20 cellular contexts compared by ENCODE assay signal in genomic region chr1:46983416-46983815, GRCh38. TPM values are rescaled to one million over a fixed set of nuclear protein-coding genes. Genes with fewer than 3 reads are reported as not detected.
DNase-seq lines count a peak whose midpoint lies in the region; ATAC-seq, FAIRE-seq and TF ChIP-seq lines count a peak whose summit lies in the region.
"Had no signal": no experiment of that assay in that cellular context is flagged by ENCODE, and none has a peak within 500 bp of the region (broad histone marks: within the 10 kb centered on the region; RNA-seq: fewer than 3 reads in every experiment).

No MANE protein-coding gene starts in this region.

- H3K14ac ChIP-seq in H9 (ENCODE audit: insufficient read depth, low read length), result peak overlapping the region; percentile 39; the same call in 1 of the 2 replicates
- H3K14ac ChIP-seq in H1 (ENCODE audit: insufficient read length), result no peak overlapping the region

- H3K27ac Mint-ChIP-seq in H9, result peak overlapping the region; percentile 10 to 92 (median 65); a peak in 4 of 7 replicates

- H3K4me1 ChIP-seq in H9 (ENCODE audit: insufficient read depth, low read length) (peaks cover 5% of the 10 kb centered on the region; the same call in 1 of the 2 replicates), H1 (replicated peaks in 1 of 4; ENCODE audit: control insufficient read depth in 3 of 4, insufficient read depth in 4 of 4, low read length in 3 of 4) (peaks cover 0 to 20% (median 13%) of the 10 kb centered on the region in 4 experiments; a peak in 6 of 7 replicates), ovary (ENCODE audit: insufficient read depth) (no peaks in the 10 kb centered on the region)
- H3K4me1 ChIP-seq: A549, Caco-2 had no signal

- TF ChIP-seq EP300 in H1 (IDR thresholded peaks at IDR 0.05; ENCODE audit: borderline replicate concordance in 1 of 2, low read depth in 2 of 2, low read length in 2 of 2), result no peak
- TF ChIP-seq EP300 in ovary (IDR thresholded peaks at IDR 0.05), result no peak

- H3K23me2 ChIP-seq in H9 (ENCODE audit: insufficient read length, low read depth, low read length, poor library complexity, severe bottlenecking), result no peaks in the 10 kb centered on the region
- no peaks in the 10 kb centered on the region for H3K23me2 ChIP-seq in H1 (ENCODE audit: low read depth, low read length)

- no peak for FAIRE-seq in H1 (lab: Jason Lieb, UNC)
- FAIRE-seq: A549, H54, K562, RCC 7860 had no signal

- H2BK12ac ChIP-seq in H9 (ENCODE audit: insufficient read length, low read depth, low read length) (no peak overlapping the region), H1 (ENCODE audit: low read depth, low read length) (peak overlapping the region; percentile 98; the same call in 1 of the 2 replicates)

- H3K27ac ChIP-seq in H9 (ENCODE audit: insufficient read length, low read depth, low read length) (no peak overlapping the region), H1 (ENCODE audit: low read depth, low read length) (no peak overlapping the region), ovary (no peak overlapping the region)
- H3K27ac ChIP-seq: A549 had no signal

- no peaks in the 10 kb centered on the region for H3K79me1 ChIP-seq in H9 (ENCODE audit: insufficient read depth, low read depth, low read length, poor library complexity, severe bottlenecking)
- H3K79me1 ChIP-seq in H1 (ENCODE audit: low read depth, low read length), result no peaks in the 10 kb centered on the region

- H3K4me2 ChIP-seq in H9 (ENCODE audit: insufficient read depth, insufficient read length, low read length) (no peak overlapping the region), H1 (ENCODE audit: insufficient read depth in 1 of 2, low read depth in 2 of 2, low read length in 2 of 2) (peak overlapping the region; percentile 13 to 55; a peak in 3 of 4 replicates)
- H3K4me2 ChIP-seq: A549 had no signal

- H2BK5ac ChIP-seq in H9 (ENCODE audit: insufficient read length, low read length) (no peak overlapping the region), H1 (ENCODE audit: low read depth, low read length) (peak overlapping the region; percentile 79; the same call in 1 of the 2 replicates)

- H2AK5ac ChIP-seq in H9 (ENCODE audit: insufficient read length, low read length), result no peak overlapping the region
- H2AK5ac ChIP-seq in H1 (ENCODE audit: low read depth, low read length), result no peak overlapping the region

- H3K9ac ChIP-seq in H9 (ENCODE audit: extremely low read depth, insufficient read length, low read length) (no peak overlapping the region), H1 (replicated peaks in 1 of 4; ENCODE audit: extremely low read depth in 1 of 4, low read depth in 3 of 4, low read length in 3 of 4) (no peak overlapping the region; a peak in 1 of 7 replicates)

- no peak overlapping the region for H3K4ac ChIP-seq in H9 (ENCODE audit: low read depth, low read length)
- H3K4ac ChIP-seq in H1 (replicated peaks; ENCODE audit: insufficient read length, low read depth, low read length), result peak overlapping the region; percentile 16

- H3K23ac ChIP-seq in H9 (ENCODE audit: insufficient read length, low read depth, low read length), result no peak overlapping the region
- no peak overlapping the region for H3K23ac ChIP-seq in H1 (ENCODE audit: insufficient read length)

- H3K27me3 ChIP-seq in H9 (ENCODE audit: insufficient read depth, low read length) (no peaks in the 10 kb centered on the region), H1 (replicated peaks in 1 of 4; ENCODE audit: control insufficient read depth in 3 of 4, extremely low read depth in 1 of 4, insufficient read depth in 3 of 4, low read length in 3 of 4) (no peaks in the 10 kb centered on the region), ovary (no peaks in the 10 kb centered on the region)

- no peak overlapping the region for H2BK120ac ChIP-seq in H9 (ENCODE audit: low read depth, low read length, poor library complexity, severe bottlenecking)
- H2BK120ac ChIP-seq in H1 (replicated peaks; ENCODE audit: low read depth, low read length), result no peak overlapping the region

- peaks cover 30 to 31% of the 10 kb centered on the region in 2 experiments for H3K4me1 Mint-ChIP-seq in H9
- H3K4me1 Mint-ChIP-seq: CD14-positive monocyte had no signal

- CTCF ChIA-PET in H1 (lab: Charles Lee; ENCODE audit: partially characterized antibody), result interaction anchor here (0.7 to 3.1 kb wide), 8 partner anchors 8 to 612 kb away, joined by 3 to 13 read pairs (median 6); no protein-coding TSS in a partner anchor

- H3K36me3 Mint-ChIP-seq in H9 (ENCODE audit: insufficient read depth in 1 of 3, low read depth in 3 of 3), result peaks cover 0 to 7% (median 0%) of the 10 kb centered on the region in 3 experiments; a peak in 3 of 7 replicates
- H3K36me3 Mint-ChIP-seq: CD14-positive monocyte had no signal

- no peak overlapping the region for H2BK20ac ChIP-seq in H9 (ENCODE audit: low read depth, low read length, poor library complexity, severe bottlenecking)
- H2BK20ac ChIP-seq in H1 (ENCODE audit: low read length), result peak overlapping the region; percentile 74; the same call in 1 of the 2 replicates

- ATAC-seq in GM19397 (IDR thresholded peaks at IDR 0.05; ENCODE audit: unreplicated experiment) (no peak), HG02759 (IDR thresholded peaks at IDR 0.05; ENCODE audit: unreplicated experiment) (no peak), GM19023 (IDR thresholded peaks at IDR 0.05; ENCODE audit: unreplicated experiment) (no peak)
- ATAC-seq: A549, K562 had no signal

- H4K5ac ChIP-seq in H9 (ENCODE audit: insufficient read length, low read depth, low read length) (no peak overlapping the region), H1 (ENCODE audit: insufficient read length, low read depth, low read length) (peak overlapping the region; percentile 7)

- TF ChIP-seq CTCF in H9 (conservative IDR thresholded peaks at IDR 0.05) (no peak), H1 (IDR thresholded peaks at IDR 0.05; ENCODE audit: control extremely low read depth in 1 of 3, insufficient read depth in 1 of 3, low read depth in 1 of 3, low read length in 3 of 3) (no peak), ovary (IDR thresholded peaks at IDR 0.05) (no peak)

- intact Hi-C loops in ovary (cut with DNase I), result no loop called here

- H3K36me3 ChIP-seq in H1 (ENCODE audit: control insufficient read depth in 2 of 4, insufficient read depth in 4 of 4, low read length in 3 of 4), result no peaks in the 10 kb centered on the region
- H3K36me3 ChIP-seq in ovary, result no peaks in the 10 kb centered on the region

- H3K9me3 ChIP-seq in H9 (ENCODE audit: control insufficient read depth, low read depth, low read length) (no peaks in the 10 kb centered on the region), H1 (ENCODE audit: insufficient read depth in 2 of 2, low read depth in 1 of 2, low read length in 1 of 2) (no peaks in the 10 kb centered on the region), ovary (no peaks in the 10 kb centered on the region)
- H3K9me3 ChIP-seq: A549, Caco-2 had no signal

- H3K4me3 ChIP-seq in H1 (ENCODE audit: extremely low read depth in 1 of 4, insufficient read depth in 2 of 4, low read depth in 3 of 4, low read length in 4 of 4), result peak overlapping the region in 1 of 4 experiments; percentile 2; a peak in 2 of 8 replicates
- H3K4me3 ChIP-seq in ovary, result no peak overlapping the region
- H3K4me3 ChIP-seq: A549, K562 had no signal

- WGBS in H9 (ENCODE audit: extremely low coverage, insufficient read length, low lambda C conversion rate), result no CpG with 5 or more reads among the region's 5 CpGs
- 41% methylated on average over 5 of the region's 5 CpGs; no CpG with 5 or more reads in 1 of the 2 experiments for WGBS in H1 (ENCODE audit: extremely low coverage in 1 of 2, insufficient coverage in 1 of 2, insufficient read length in 1 of 2, insufficient replicate concordance in 2 of 2, low coverage in 1 of 2, low lambda C conversion rate in 2 of 2, missing lambda C conversion rate in 1 of 2), 2 experiments
- WGBS in ovary, 3 donors, result 34 to 41% (median 36%) methylated on average over 4 to 5 of the region's 5 CpGs

- H3T11ph ChIP-seq in H9 (ENCODE audit: low read length), result no peak overlapping the region

- peaks cover 11 to 24% of the 10 kb centered on the region in 2 experiments for H3K9me3 Mint-ChIP-seq in H9

- H3K79me2 ChIP-seq in H9 (ENCODE audit: insufficient read depth, low read length) (no peaks in the 10 kb centered on the region), H1 (ENCODE audit: control insufficient read depth in 1 of 2, insufficient read depth in 2 of 2, low read length in 2 of 2) (no peaks in the 10 kb centered on the region)

- no peaks in the 10 kb centered on the region for H4K20me1 ChIP-seq in H9 (ENCODE audit: control insufficient read depth, insufficient read depth, insufficient read length)
- no peaks in the 10 kb centered on the region for H4K20me1 ChIP-seq in H1 (replicated peaks in 1 of 2; ENCODE audit: control insufficient read depth in 1 of 2, insufficient read depth in 2 of 2, low read length in 2 of 2)

- H4K8ac ChIP-seq in H9 (replicated peaks; ENCODE audit: insufficient read length, low read depth, low read length) (no peak overlapping the region), H1 (ENCODE audit: extremely low read depth, insufficient read depth, low read length) (peak overlapping the region; percentile 29; the same call in 1 of the 2 replicates)

- H4K91ac ChIP-seq in H9 (ENCODE audit: insufficient read length, low read depth, low read length) (no peak overlapping the region), H1 (replicated peaks; ENCODE audit: insufficient read length, low read length) (peak overlapping the region; percentile 83)

- H2BK15ac ChIP-seq in H9 (ENCODE audit: low read depth, low read length), result no peak overlapping the region
- H2BK15ac ChIP-seq in H1 (ENCODE audit: low read length), result peak overlapping the region; percentile 53; the same call in 1 of the 2 replicates

- H3K27me3 Mint-ChIP-seq in H9 (ENCODE audit: low read depth), result peaks cover 10% of the 10 kb centered on the region

- TF ChIP-seq POLR2A in H1 (IDR thresholded peaks at IDR 0.05; ENCODE audit: control extremely low read depth in 1 of 2, low read depth in 2 of 2, low read length in 2 of 2) (no peak), ovary (IDR thresholded peaks at IDR 0.05) (no peak)

- no peak for TF ChIP-seq RAD21 in H1 (IDR thresholded peaks at IDR 0.05 in 1 of 2, conservative IDR thresholded peaks at IDR 0.05 in 1 of 2; ENCODE audit: low read depth in 2 of 2, low read length in 2 of 2)

- POLR2A ChIA-PET in H1 (lab: Charles Lee; ENCODE audit: partially characterized antibody), result interaction anchor here (0.9 to 1.2 kb wide), 2 partner anchors 11 to 15 kb away, joined by 3 read pairs; no protein-coding TSS in a partner anchor

- DNase-seq in DMS153 treated with DMSO at 0.1 percent for 48 hours (lab: John Stamatoyannopoulos, UW; ENCODE audit: unreplicated experiment) (peak; percentile 50), H9 (peak; percentile 54), H1 (ENCODE audit: low read depth in 1 of 2, low spot score in 2 of 2) (no peak), iPS-NIHi7 (ENCODE audit: extremely low spot score) (peak; percentile 41), ovary (no peak)
- DNase-seq: Caco-2, GF-D8, NCI-H2107, NCI-H446 treated with DMSO at 0.1 percent for 48 hours, NCI-H82, SHP77 had no signal

- no peak overlapping the region for H3K56ac ChIP-seq in H9 (ENCODE audit: insufficient read length, low read depth, low read length)
- no peak overlapping the region for H3K56ac ChIP-seq in H1 (replicated peaks; ENCODE audit: insufficient read length, low read depth, low read length)

- H3K18ac ChIP-seq in H9 (ENCODE audit: insufficient read length, low read depth, low read length) (peak overlapping the region; percentile 6), H1 (ENCODE audit: extremely low read depth, low read length) (peak overlapping the region; percentile 34)

- H3K4me3 Mint-ChIP-seq in H9, result peak overlapping the region; percentile 26 to 57; a peak in 3 of 5 replicates
- H3K4me3 Mint-ChIP-seq: CD14-positive monocyte had no signal

- no peak overlapping the region for H2AFZ ChIP-seq in H9 (ENCODE audit: low read length)
- H2AFZ ChIP-seq in H1 (ENCODE audit: low read length), result peak overlapping the region; percentile 97

RNA-seq across cellular contexts. Expression of gene CYP4X1, which starts 40.1 kb away (rescaled TPM):
- total RNA-seq in H9 (2021) (0.44 and 0.50 TPM in 2 replicates), ovary (10 to 100 TPM in 1 of 7 donors, 1 to 10 TPM in 2, under 1 TPM in 4; 0.18 to 12.3 (median 0.77) TPM)
- 1.3 and 1.4 TPM in 2 replicates for total RNA-seq in H1 (2021; fragmentation: NEBNext Ultra II Directional; extraction: Animal tissue kit (Norgen Biotek cat#: 25700))
- polyA plus RNA-seq in H1 (2011; rRNA removed) (2.0 and 3.5 TPM in 2 replicates), ovary (1 to 10 TPM in 1 of 2 donors, under 1 TPM in 1; 0.97 to 6.8 TPM)
- polyA plus RNA-seq in H1 (2011; cell fraction: cytosol; rRNA removed), result 2.6 TPM
- polyA plus RNA-seq in H1 (2011; cell fraction: nucleus; rRNA removed), result 2.9 TPM
- polyA plus RNA-seq in H1 (2012, experiment 1 of 2), result 1.8 to 2.2 TPM (median 1.9 TPM) in 4 replicates
- 1.3 TPM for polyA plus RNA-seq in H1 (2012, experiment 2 of 2)
- 3.1 TPM for polyA plus RNA-seq in H1 (2013, experiment 1 of 2)
- 3.4 TPM for polyA plus RNA-seq in H1 (2013, experiment 2 of 2)
- polyA minus RNA-seq in H1 (2011; rRNA and poly(A)+ RNA removed), result 1.4 and 3.9 TPM in 2 replicates
- polyA minus RNA-seq in H1 (2011; cell fraction: cytosol; rRNA and poly(A)+ RNA removed), result 0.44 TPM
- 1.3 TPM for polyA minus RNA-seq in H1 (2011; cell fraction: nucleus; rRNA and poly(A)+ RNA removed)
- total RNA-seq: K562 had no signal
- polyA plus RNA-seq: A549, CD14-positive monocyte had no signal

RNA-seq across cellular contexts. Expression of gene CYP4A11, which starts 42.1 kb away (rescaled TPM):
- total RNA-seq in H9 (2021) (not detected in 2 replicates), ovary (1 to 10 TPM in 1 of 7 donors, under 1 TPM in 3, not detected in 3; 0.10 to 4.0 (median 0.28) TPM)
- total RNA-seq in H1 (2021; fragmentation: NEBNext Ultra II Directional; extraction: Animal tissue kit (Norgen Biotek cat#: 25700)), result not detected in 2 replicates
- polyA plus RNA-seq in H1 (2011; rRNA removed) (0.08 TPM in 1 of 2 replicates, not detected in the other), ovary (not detected)
- not detected for polyA plus RNA-seq in H1 (2011; cell fraction: cytosol; rRNA removed)
- not detected for polyA plus RNA-seq in H1 (2011; cell fraction: nucleus; rRNA removed)
- not detected in 4 replicates for polyA plus RNA-seq in H1 (2012, experiment 1 of 2)
- polyA plus RNA-seq in H1 (2012, experiment 2 of 2), result not detected
- polyA plus RNA-seq in H1 (2013, experiment 1 of 2), result not detected
- polyA plus RNA-seq in H1 (2013, experiment 2 of 2), result not detected
- polyA minus RNA-seq in H1 (2011; rRNA and poly(A)+ RNA removed), result not detected in 2 replicates
- not detected for polyA minus RNA-seq in H1 (2011; cell fraction: cytosol; rRNA and poly(A)+ RNA removed)
- not detected for polyA minus RNA-seq in H1 (2011; cell fraction: nucleus; rRNA and poly(A)+ RNA removed)
- total RNA-seq: HT1080, K562 had no signal
- polyA plus RNA-seq: A549, CD14-positive monocyte, K562 had no signal

Comparison
In these comparisons a context has a peak if more than half of its experiments do, and no peak if none do; other contexts are left out.
1. DNase-seq: peak in DMS153 treated with DMSO at 0.1 percent for 48 hours (single experiment), H9 (single experiment) and iPS-NIHi7 (single experiment); none in H1 (0 of 2) and ovary (0 of 5).